1 cellular context compared by ENCODE assay signal in the genomic region with DNA sequence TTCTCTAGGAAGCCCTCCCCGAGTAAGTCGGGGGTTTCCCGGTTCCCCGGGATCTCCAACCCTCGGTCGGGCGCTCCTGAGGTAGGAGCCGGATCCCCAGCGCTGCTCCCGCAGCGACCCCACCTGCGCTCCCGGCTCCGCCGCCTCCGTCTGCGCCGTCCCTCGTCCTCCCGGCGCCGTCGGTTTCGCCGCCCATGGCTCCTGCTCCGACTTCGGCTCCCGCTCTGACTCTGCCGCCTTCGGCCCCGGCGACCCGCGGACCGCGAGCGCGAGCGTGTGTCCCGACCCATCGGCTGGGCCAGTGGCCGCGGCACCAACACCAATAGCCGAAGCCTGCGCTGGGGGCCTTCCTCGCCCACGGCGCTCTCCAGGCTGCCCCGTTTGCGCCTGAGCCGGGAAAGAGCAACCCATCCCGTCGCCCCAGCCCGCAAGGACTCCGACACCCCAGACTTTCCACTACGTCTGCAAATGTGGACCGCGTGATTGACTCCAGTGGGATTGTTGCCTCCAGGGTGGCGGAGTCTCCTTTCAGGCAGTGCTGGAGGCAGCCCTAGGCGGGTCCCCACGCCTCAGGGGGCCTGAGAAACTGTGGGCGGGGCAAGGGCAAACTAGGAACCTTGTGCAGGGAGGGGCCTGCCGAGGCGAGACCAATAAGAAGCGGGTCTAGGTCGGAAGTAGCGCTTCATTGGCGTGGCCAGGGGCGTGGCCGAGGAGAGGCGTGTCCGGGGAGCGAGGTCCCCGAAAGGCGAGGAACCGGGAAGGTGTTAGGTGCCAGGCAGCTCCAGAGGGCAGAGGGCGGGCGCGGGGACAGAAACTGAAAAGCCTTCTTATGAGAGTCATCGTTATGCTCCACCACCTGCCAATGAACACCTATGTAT.
TF ChIP-seq lines count a peak whose summit lies in the region.

Gene CACTIN (minus strand): TSS at position 318 of the 878 bp plus-strand sequence. CDS start 28 bp downstream, at position 290.

TF ChIP-seq in HEK293, 187 proteins besides CTCF, POLR2A, EP300 and RAD21 (continued from another document and continues in another):
- no peak for TF ChIP-seq ZNF623 (tag by site-specific recombination; IDR thresholded peaks at IDR 0.05)
- no peak for TF ChIP-seq ZNF677 (tag by site-specific recombination; IDR thresholded peaks at IDR 0.05)
- TF ChIP-seq ZNF221 (tag by site-specific recombination; IDR thresholded peaks at IDR 0.05; ENCODE audit: borderline replicate concordance) = peak; percentile 38; the same call in 1 of the 2 replicates
- TF ChIP-seq ZNF138 (tag by site-specific recombination; IDR thresholded peaks at IDR 0.05; ENCODE audit: borderline replicate concordance) = no peak
- TF ChIP-seq, protein P1, sequence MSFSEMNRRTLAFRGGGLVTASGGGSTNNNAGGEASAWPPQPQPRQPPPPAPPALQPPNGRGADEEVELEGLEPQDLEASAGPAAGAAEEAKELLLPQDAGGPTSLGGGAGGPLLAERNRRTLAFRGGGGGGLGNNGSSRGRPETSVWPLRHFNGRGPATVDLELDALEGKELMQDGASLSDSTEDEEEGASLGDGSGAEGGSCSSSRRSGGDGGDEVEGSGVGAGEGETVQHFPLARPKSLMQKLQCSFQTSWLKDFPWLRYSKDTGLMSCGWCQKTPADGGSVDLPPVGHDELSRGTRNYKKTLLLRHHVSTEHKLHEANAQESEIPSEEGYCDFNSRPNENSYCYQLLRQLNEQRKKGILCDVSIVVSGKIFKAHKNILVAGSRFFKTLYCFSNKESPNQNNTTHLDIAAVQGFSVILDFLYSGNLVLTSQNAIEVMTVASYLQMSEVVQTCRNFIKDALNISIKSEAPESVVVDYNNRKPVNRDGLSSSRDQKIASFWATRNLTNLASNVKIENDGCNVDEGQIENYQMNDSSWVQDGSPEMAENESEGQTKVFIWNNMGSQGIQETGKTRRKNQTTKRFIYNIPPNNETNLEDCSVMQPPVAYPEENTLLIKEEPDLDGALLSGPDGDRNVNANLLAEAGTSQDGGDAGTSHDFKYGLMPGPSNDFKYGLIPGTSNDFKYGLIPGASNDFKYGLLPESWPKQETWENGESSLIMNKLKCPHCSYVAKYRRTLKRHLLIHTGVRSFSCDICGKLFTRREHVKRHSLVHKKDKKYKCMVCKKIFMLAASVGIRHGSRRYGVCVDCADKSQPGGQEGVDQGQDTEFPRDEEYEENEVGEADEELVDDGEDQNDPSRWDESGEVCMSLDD (tag by site-specific recombination; IDR thresholded peaks at IDR 0.05) = peak; percentile 73
- TF ChIP-seq ZNF560 (tag by site-specific recombination; IDR thresholded peaks at IDR 0.05; ENCODE audit: borderline replicate concordance) = no peak
- TF ChIP-seq ZIC2 (tag by site-specific recombination; IDR thresholded peaks at IDR 0.05) = peak; percentile 91
- TF ChIP-seq, protein P2, sequence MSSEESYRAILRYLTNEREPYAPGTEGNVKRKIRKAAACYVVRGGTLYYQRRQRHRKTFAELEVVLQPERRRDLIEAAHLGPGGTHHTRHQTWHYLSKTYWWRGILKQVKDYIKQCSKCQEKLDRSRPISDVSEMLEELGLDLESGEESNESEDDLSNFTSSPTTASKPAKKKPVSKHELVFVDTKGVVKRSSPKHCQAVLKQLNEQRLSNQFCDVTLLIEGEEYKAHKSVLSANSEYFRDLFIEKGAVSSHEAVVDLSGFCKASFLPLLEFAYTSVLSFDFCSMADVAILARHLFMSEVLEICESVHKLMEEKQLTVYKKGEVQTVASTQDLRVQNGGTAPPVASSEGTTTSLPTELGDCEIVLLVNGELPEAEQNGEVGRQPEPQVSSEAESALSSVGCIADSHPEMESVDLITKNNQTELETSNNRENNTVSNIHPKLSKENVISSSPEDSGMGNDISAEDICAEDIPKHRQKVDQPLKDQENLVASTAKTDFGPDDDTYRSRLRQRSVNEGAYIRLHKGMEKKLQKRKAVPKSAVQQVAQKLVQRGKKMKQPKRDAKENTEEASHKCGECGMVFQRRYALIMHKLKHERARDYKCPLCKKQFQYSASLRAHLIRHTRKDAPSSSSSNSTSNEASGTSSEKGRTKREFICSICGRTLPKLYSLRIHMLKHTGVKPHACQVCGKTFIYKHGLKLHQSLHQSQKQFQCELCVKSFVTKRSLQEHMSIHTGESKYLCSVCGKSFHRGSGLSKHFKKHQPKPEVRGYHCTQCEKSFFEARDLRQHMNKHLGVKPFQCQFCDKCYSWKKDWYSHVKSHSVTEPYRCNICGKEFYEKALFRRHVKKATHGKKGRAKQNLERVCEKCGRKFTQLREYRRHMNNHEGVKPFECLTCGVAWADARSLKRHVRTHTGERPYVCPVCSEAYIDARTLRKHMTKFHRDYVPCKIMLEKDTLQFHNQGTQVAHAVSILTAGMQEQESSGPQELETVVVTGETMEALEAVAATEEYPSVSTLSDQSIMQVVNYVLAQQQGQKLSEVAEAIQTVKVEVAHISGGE (tag by site-specific recombination; conservative IDR thresholded peaks at IDR 0.05; ENCODE audit: low read depth) = no peak
- TF ChIP-seq KLF16 (tag by site-specific recombination; IDR thresholded peaks at IDR 0.05) = peak; percentile 92
- TF ChIP-seq EGR2 (tag by site-specific recombination; IDR thresholded peaks at IDR 0.05; ENCODE audit: low read depth) = peak; percentile 98
- TF ChIP-seq HOXD13 (CRISPR knock-in tag; IDR thresholded peaks at IDR 0.05; ENCODE audit: borderline replicate concordance) = no peak
- no peak for TF ChIP-seq ZNF768 (tag by site-specific recombination; IDR thresholded peaks at IDR 0.05)
- no peak for TF ChIP-seq ZNF311 (tag by site-specific recombination; IDR thresholded peaks at IDR 0.05; ENCODE audit: borderline replicate concordance)
- TF ChIP-seq ZNF776 (tag by site-specific recombination; IDR thresholded peaks at IDR 0.05; ENCODE audit: borderline replicate concordance) = no peak
- no peak for TF ChIP-seq ZNF449 (tag by site-specific recombination; IDR thresholded peaks at IDR 0.05)
- TF ChIP-seq SCRT2 (tag by site-specific recombination; IDR thresholded peaks at IDR 0.05) = no peak
- TF ChIP-seq ZNF335 (tag by site-specific recombination; conservative IDR thresholded peaks at IDR 0.05) = peak; percentile 100
- TF ChIP-seq ZNF175 (tag by site-specific recombination; IDR thresholded peaks at IDR 0.05) = no peak
- no peak for TF ChIP-seq ZNF23 (tag by site-specific recombination; IDR thresholded peaks at IDR 0.05; ENCODE audit: borderline replicate concordance)
- no peak for TF ChIP-seq ZNF426 (tag by site-specific recombination; IDR thresholded peaks at IDR 0.05)
- no peak for TF ChIP-seq ZNF530 (tag by site-specific recombination; IDR thresholded peaks at IDR 0.05; ENCODE audit: low read depth)
- no peak for TF ChIP-seq PRDM6 (tag by site-specific recombination; IDR thresholded peaks at IDR 0.05)
- TF ChIP-seq FEZF1 (tag by site-specific recombination; IDR thresholded peaks at IDR 0.05) = no peak
- no peak for TF ChIP-seq ZNF521 (tag by site-specific recombination; IDR thresholded peaks at IDR 0.05)
- TF ChIP-seq, protein P3, sequence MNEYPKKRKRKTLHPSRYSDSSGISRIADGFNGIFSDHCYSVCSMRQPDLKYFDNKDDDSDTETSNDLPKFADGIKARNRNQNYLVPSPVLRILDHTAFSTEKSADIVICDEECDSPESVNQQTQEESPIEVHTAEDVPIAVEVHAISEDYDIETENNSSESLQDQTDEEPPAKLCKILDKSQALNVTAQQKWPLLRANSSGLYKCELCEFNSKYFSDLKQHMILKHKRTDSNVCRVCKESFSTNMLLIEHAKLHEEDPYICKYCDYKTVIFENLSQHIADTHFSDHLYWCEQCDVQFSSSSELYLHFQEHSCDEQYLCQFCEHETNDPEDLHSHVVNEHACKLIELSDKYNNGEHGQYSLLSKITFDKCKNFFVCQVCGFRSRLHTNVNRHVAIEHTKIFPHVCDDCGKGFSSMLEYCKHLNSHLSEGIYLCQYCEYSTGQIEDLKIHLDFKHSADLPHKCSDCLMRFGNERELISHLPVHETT (tag by site-specific recombination; IDR thresholded peaks at IDR 0.05) = peak; percentile 92
- TF ChIP-seq ZNF114 (tag by site-specific recombination; IDR thresholded peaks at IDR 0.05) = no peak
- no peak for TF ChIP-seq ZBTB48 (tag by site-specific recombination; IDR thresholded peaks at IDR 0.05)
- TF ChIP-seq, protein P4, sequence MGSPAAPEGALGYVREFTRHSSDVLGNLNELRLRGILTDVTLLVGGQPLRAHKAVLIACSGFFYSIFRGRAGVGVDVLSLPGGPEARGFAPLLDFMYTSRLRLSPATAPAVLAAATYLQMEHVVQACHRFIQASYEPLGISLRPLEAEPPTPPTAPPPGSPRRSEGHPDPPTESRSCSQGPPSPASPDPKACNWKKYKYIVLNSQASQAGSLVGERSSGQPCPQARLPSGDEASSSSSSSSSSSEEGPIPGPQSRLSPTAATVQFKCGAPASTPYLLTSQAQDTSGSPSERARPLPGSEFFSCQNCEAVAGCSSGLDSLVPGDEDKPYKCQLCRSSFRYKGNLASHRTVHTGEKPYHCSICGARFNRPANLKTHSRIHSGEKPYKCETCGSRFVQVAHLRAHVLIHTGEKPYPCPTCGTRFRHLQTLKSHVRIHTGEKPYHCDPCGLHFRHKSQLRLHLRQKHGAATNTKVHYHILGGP (tag by site-specific recombination; IDR thresholded peaks at IDR 0.05) = peak; percentile 44; the same call in 1 of the 2 replicates
- TF ChIP-seq SP7 (tag by site-specific recombination; IDR thresholded peaks at IDR 0.05) = peak; percentile 91
- TF ChIP-seq PRDM1 (tag by site-specific recombination; IDR thresholded peaks at IDR 0.05) = no peak
- TF ChIP-seq ZNF585B (tag by site-specific recombination; IDR thresholded peaks at IDR 0.05) = no peak
- TF ChIP-seq ZNF658 (tag by site-specific recombination; IDR thresholded peaks at IDR 0.05) = no peak
- TF ChIP-seq ZBTB49 (tag by site-specific recombination; IDR thresholded peaks at IDR 0.05; ENCODE audit: low read depth) = no peak
- TF ChIP-seq ZNF202 (tag by site-specific recombination; IDR thresholded peaks at IDR 0.05; ENCODE audit: borderline replicate concordance) = no peak
- peak; percentile 97 for TF ChIP-seq ZBTB26 (tag by site-specific recombination; optimal IDR thresholded peaks at IDR 0.05)
- no peak for TF ChIP-seq BCL11B (tag by site-specific recombination; IDR thresholded peaks at IDR 0.05; ENCODE audit: low read depth)
- TF ChIP-seq ZNF514 (tag by site-specific recombination; IDR thresholded peaks at IDR 0.05) = no peak
- TF ChIP-seq ZNF76 (tag by site-specific recombination; IDR thresholded peaks at IDR 0.05; ENCODE audit: borderline replicate concordance, low read depth) = peak; percentile 63; the same call in 1 of the 2 replicates
- no peak for TF ChIP-seq ZNF596 (tag by site-specific recombination; IDR thresholded peaks at IDR 0.05)
- no peak for TF ChIP-seq ZNF654 (tag by site-specific recombination; IDR thresholded peaks at IDR 0.05; ENCODE audit: low read depth)
- TF ChIP-seq ZBTB44 (tag by site-specific recombination; IDR thresholded peaks at IDR 0.05) = peak; percentile 52; the same call in 1 of the 2 replicates
